24 cellular contexts compared by ENCODE assay signal in the genomic region with DNA sequence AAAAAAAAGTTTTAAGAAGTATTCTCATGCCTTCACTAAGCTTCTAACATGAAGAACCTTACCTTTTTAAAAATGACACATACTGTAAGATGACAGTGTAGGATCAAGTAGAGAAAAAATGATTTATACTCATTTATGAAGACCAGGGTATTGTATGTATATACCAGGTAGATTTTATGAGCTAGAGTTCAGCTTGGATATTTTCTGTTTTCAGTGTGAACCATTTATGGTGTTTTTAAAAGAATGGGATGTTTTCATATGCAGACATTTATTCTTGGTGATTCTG. TPM values are rescaled to one million over a fixed set of nuclear protein-coding genes. Genes with fewer than 3 reads are reported as not detected.
DNase-seq lines count a peak whose midpoint lies in the region; ATAC-seq and TF ChIP-seq lines count a peak whose summit lies in the region.
"Had no signal": no experiment of that assay in that cellular context is flagged by ENCODE, and none has a peak within 500 bp of the region (broad histone marks: within the 10 kb centered on the region; RNA-seq: fewer than 3 reads in every experiment).

No MANE protein-coding gene starts in this region.

- peaks cover 0 to 30% (median 8%) of the 10 kb centered on the region in 11 experiments; a peak in 10 of 22 replicates for H3K36me3 ChIP-seq in BLaER1 treated with 17β-estradiol and CSF1 and Interleukin-3, amounts not matched to agents 10 nM and 100 nM
- peaks cover 0 to 4% (median 0%) of the 10 kb centered on the region in 6 donors for H3K36me3 ChIP-seq in spleen
- no peaks in the 10 kb centered on the region for H3K36me3 ChIP-seq in Karpas-422 (ENCODE audit: insufficient read depth, low read length)

- no peak for DNase-seq in activated B cell treated with CpG ODN at 0.5 μM for 24 hours
- no peak for DNase-seq in spleen
- DNase-seq in Karpas-422, result no peak
- no peak for DNase-seq in epidermal melanocyte (ENCODE audit: insufficient read length, low spot score)
- no peak for DNase-seq in NK-92 treated with Interleukin-12 subunit alpha and Interleukin-12 subunit beta, amount 100 ng/mL, for 24 hours (lab: John Stamatoyannopoulos, UW)
- DNase-seq: DMS153, DND-41, GM23248, H7, HFFc6, IMR-90, NCI-H1105 treated with DMSO at 0.1 percent for 48 hours, NCI-H146, NCI-H1930, NCI-H2107, NCI-H524, NCI-H748 treated with DMSO at 0.1 percent for 48 hours, SHP77 had no signal

- H3K36me3 Mint-ChIP-seq in IgD-negative memory B cell (peaks cover 4% of the 10 kb centered on the region), activated B cell treated with CpG ODN at 0.5 μM for 24 hours (ENCODE audit: low read depth) (peaks cover 55% of the 10 kb centered on the region)

- POLR2A ChIA-PET in activated B cell treated with CpG ODN at 0.5 μM for 24 hours (lab: Charles Lee), result interaction anchor here (0.6 to 2.5 kb wide), 5 partner anchors 17 to 98 kb away, joined by 3 to 15 read pairs (median 5); partner anchors contain the start of gene IRF4

- intact Hi-C loops in activated B cell treated with CpG ODN at 0.5 μM for 24 hours (cut with micrococcal nuclease), result loop anchor here (2.0 kb wide), 2 partner anchors 44 to 62 kb away; no protein-coding TSS in a partner anchor
- intact Hi-C loops in spleen (cut with DNase I; ENCODE audit: low total_unique reads), result no loop called here

- peak overlapping the region in 10 of 11 experiments; percentile 41 to 74 (median 61); a peak in 14 of 22 replicates for H3K4me2 ChIP-seq in BLaER1 treated with 17β-estradiol and CSF1 and Interleukin-3, amounts not matched to agents 10 nM and 100 nM
- H3K4me2 ChIP-seq in Karpas-422 (ENCODE audit: low read depth, low read length, poor library complexity, severe bottlenecking), result no peak overlapping the region

- no peak overlapping the region for H2AFZ ChIP-seq in Karpas-422 (ENCODE audit: low read length)
- H2AFZ ChIP-seq: GM23248 had no signal

- H3K9ac ChIP-seq in BLaER1 treated with 17β-estradiol and CSF1 and Interleukin-3, amounts not matched to agents 10 nM and 100 nM, result no peak overlapping the region
- no peak overlapping the region for H3K9ac ChIP-seq in Karpas-422 (ENCODE audit: low read length)
- H3K9ac ChIP-seq: GM23248 had no signal

- H3K4me3 ChIP-seq in BLaER1 treated with 17β-estradiol and CSF1 and Interleukin-3, amounts not matched to agents 10 nM and 100 nM, result no peak overlapping the region
- H3K4me3 ChIP-seq in spleen, result no peak overlapping the region
- no peak overlapping the region for H3K4me3 ChIP-seq in Karpas-422 (ENCODE audit: low read length)
- H3K4me3 ChIP-seq: GM23248, SK-N-MC had no signal

- no peak for TF ChIP-seq CTCF in activated B cell treated with CpG ODN at 0.5 μM for 24 hours (IDR thresholded peaks at IDR 0.05)
- no peak for TF ChIP-seq CTCF in spleen (IDR thresholded peaks at IDR 0.05 in 8 of 11, conservative IDR thresholded peaks at IDR 0.05 in 3 of 11)

- H3K27me3 ChIP-seq in BLaER1 treated with 17β-estradiol and CSF1 and Interleukin-3, amounts not matched to agents 10 nM and 100 nM, result no peaks in the 10 kb centered on the region
- H3K27me3 ChIP-seq in spleen (replicated peaks in 1 of 7), result no peaks in the 10 kb centered on the region
- no peaks in the 10 kb centered on the region for H3K27me3 ChIP-seq in Karpas-422 (ENCODE audit: low read length)

- no peaks in the 10 kb centered on the region for H3K9me2 ChIP-seq in Karpas-422 (replicated peaks; ENCODE audit: insufficient read depth, low read length)

- peak overlapping the region; percentile 58 to 84 (median 72) for H3K4me3 Mint-ChIP-seq in IgD-negative memory B cell
- H3K4me3 Mint-ChIP-seq in activated B cell treated with CpG ODN at 0.5 μM for 24 hours, result peak overlapping the region; percentile 50
- H3K4me3 Mint-ChIP-seq: HFFc6 had no signal

- peaks cover 57 to 75% (median 64%) of the 10 kb centered on the region in 10 experiments for H3K4me1 ChIP-seq in BLaER1 treated with 17β-estradiol and CSF1 and Interleukin-3, amounts not matched to agents 10 nM and 100 nM
- peaks cover 14 to 82% (median 75%) of the 10 kb centered on the region in 6 donors for H3K4me1 ChIP-seq in spleen
- H3K4me1 ChIP-seq in Karpas-422 (ENCODE audit: low read length), result no peaks in the 10 kb centered on the region

- H3K4me1 Mint-ChIP-seq in IgD-negative memory B cell (peaks cover 51 to 69% (median 61%) of the 10 kb centered on the region in 3 donors), activated B cell treated with CpG ODN at 0.5 μM for 24 hours (peaks cover 72% of the 10 kb centered on the region)

- peaks cover 0 to 21% (median 0%) of the 10 kb centered on the region in 11 experiments; a peak in 5 of 22 replicates for H4K20me1 ChIP-seq in BLaER1 treated with 17β-estradiol and CSF1 and Interleukin-3, amounts not matched to agents 10 nM and 100 nM
- 0 out of 2 replicates have a peak, but pooled peaks cover 7% of the 10 kb centered on the region for H4K20me1 ChIP-seq in Karpas-422 (ENCODE audit: insufficient read depth, low read depth, low read length)

- H3K27ac Mint-ChIP-seq in IgD-negative memory B cell (peak overlapping the region; percentile 89 to 97 (median 96)), activated B cell treated with CpG ODN at 0.5 μM for 24 hours (peak overlapping the region; percentile 83)
- H3K27ac Mint-ChIP-seq: HFFc6 had no signal

- no peaks in the 10 kb centered on the region for H3K9me3 Mint-ChIP-seq in IgD-negative memory B cell
- no peaks in the 10 kb centered on the region for H3K9me3 Mint-ChIP-seq in activated B cell treated with CpG ODN at 0.5 μM for 24 hours
- H3K9me3 Mint-ChIP-seq: HFFc6 had no signal

- H3K79me2 ChIP-seq in Karpas-422 (ENCODE audit: low read length), result no peaks in the 10 kb centered on the region

- TF ChIP-seq POLR2A in spleen (IDR thresholded peaks at IDR 0.05), result no peak

- no peak for ATAC-seq in activated B cell treated with CpG ODN at 0.5 μM for 24 hours (ENCODE audit: low read depth)
- ATAC-seq: Panc1 had no signal

- H3K9me3 ChIP-seq in BLaER1 treated with 17β-estradiol and CSF1 and Interleukin-3, amounts not matched to agents 10 nM and 100 nM (replicated peaks in 1 of 11), result 0 out of 22 replicates have a peak, but pooled peaks cover 0 to 5% (median 0%) of the 10 kb centered on the region in 11 experiments
- H3K9me3 ChIP-seq in spleen, result no peaks in the 10 kb centered on the region
- H3K9me3 ChIP-seq in Karpas-422 (ENCODE audit: low read length), result no peaks in the 10 kb centered on the region

- peaks cover 2% of the 10 kb centered on the region for H3K27me3 Mint-ChIP-seq in IgD-negative memory B cell
- H3K27me3 Mint-ChIP-seq in activated B cell treated with CpG ODN at 0.5 μM for 24 hours, result no peaks in the 10 kb centered on the region
- H3K27me3 Mint-ChIP-seq: CD4-positive, CD25-positive, alpha-beta regulatory T cell had no signal

- CTCF ChIA-PET in activated B cell treated with CpG ODN at 0.5 μM for 24 hours (lab: Charles Lee), result no interaction called here

- no peak overlapping the region for H3K27ac ChIP-seq in BLaER1 treated with 17β-estradiol and CSF1 and Interleukin-3, amounts not matched to agents 10 nM and 100 nM
- H3K27ac ChIP-seq in spleen (peak overlapping the region in 7 of 8 donors; percentile 0 to 76 (median 42)), Karpas-422 (ENCODE audit: low read length) (no peak overlapping the region)
- H3K27ac ChIP-seq: GM23248, RWPE1, SK-N-MC had no signal

RNA-seq across cellular contexts. Expression of gene DUSP22, which starts 24.4 kb away (rescaled TPM):
- polyA plus RNA-seq in IgD-negative memory B cell (126 TPM), spleen (10 to 100 TPM; 41.2 to 65.7 (median 46.8) TPM)
- total RNA-seq in activated B cell treated with CpG ODN at 0.5 μM for 24 hours (137 and 153 TPM in 2 replicates), spleen (100 to 1,000 TPM in 1 of 7 donors, 10 to 100 TPM in 6; 60.5 to 120 (median 75.5) TPM)
- total RNA-seq in Karpas-422 (2014; rRNA removed; shearing (Covaris generic); ENCODE audit: low replicate concordance), result 13.2 and 15.7 TPM in 2 replicates

Comparison
In these comparisons a context has a peak if more than half of its experiments do, and no peak if none do; other contexts are left out.
1. H3K27ac ChIP-seq: peak in spleen (7 of 8); none in BLaER1 treated with 17β-estradiol and CSF1 and Interleukin-3, amounts not matched to agents 10 nM and 100 nM (0 of 11) and Karpas-422 (single experiment).